8 cellular contexts compared by ENCODE assay signal in the genomic region with DNA sequence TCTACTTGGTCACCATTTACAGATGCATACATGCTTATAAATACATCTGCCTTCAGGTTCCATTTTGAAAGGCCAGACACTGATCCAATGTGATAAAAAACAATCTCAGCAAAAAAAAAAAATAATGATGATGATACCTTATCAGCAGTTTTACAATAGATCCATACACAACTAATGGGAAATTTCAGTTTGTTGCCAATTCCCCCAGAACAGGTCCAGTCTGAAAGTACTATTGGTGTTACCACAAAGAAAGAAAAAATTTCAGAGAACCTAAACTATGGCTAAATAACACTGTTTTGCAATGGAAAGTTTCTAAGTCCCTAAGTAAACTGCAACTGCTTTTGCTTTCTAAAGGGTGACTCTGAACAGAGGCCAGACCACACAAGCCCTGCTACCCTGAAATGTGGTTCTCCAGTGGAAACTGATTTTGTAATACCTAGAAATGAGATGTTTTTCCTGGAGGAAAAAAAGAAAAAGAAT. TPM values are rescaled to one million over a fixed set of nuclear protein-coding genes. Genes with fewer than 3 reads are reported as not detected.
DNase-seq lines count a peak whose midpoint lies in the region; ATAC-seq and TF ChIP-seq lines count a peak whose summit lies in the region.

No MANE protein-coding gene starts in this region.

- peak overlapping the region; percentile 43 for H3K27ac ChIP-seq in osteoblast (ENCODE audit: low read depth, low read length)

- peaks cover 63% of the 10 kb centered on the region for H3K79me2 ChIP-seq in osteoblast (ENCODE audit: insufficient read depth, low read length)

- peaks cover 40% of the 10 kb centered on the region for H3K36me3 Mint-ChIP-seq in activated naive CD4-positive, alpha-beta T cell treated with anti-CD3 and anti-CD28 coated beads for 36 hours (ENCODE audit: low read depth)
- H3K36me3 Mint-ChIP-seq in activated naive CD8-positive, alpha-beta T cell treated with anti-CD3 and anti-CD28 coated beads, Interleukin-2, amount 50 U/mL, for 24 hours (ENCODE audit: low read depth), result peaks cover 50% of the 10 kb centered on the region

- CTCF ChIA-PET in activated naive CD4-positive, alpha-beta T cell treated with anti-CD3 and anti-CD28 coated beads for 36 hours (lab: Charles Lee), result interaction anchor here (0.7 to 4.0 kb wide), 14 partner anchors 9 to 104 kb away, joined by 3 to 25 read pairs (median 5); no protein-coding TSS in a partner anchor

- H3K4me1 ChIP-seq in osteoblast (ENCODE audit: insufficient read depth, low read length) (peaks cover 33% of the 10 kb centered on the region), HAP-1 (peaks cover 8% of the 10 kb centered on the region; the same call in 1 of the 2 replicates)

- H3K27me3 Mint-ChIP-seq in activated naive CD4-positive, alpha-beta T cell treated with anti-CD3 and anti-CD28 coated beads for 36 hours (ENCODE audit: low read depth), result no peaks in the 10 kb centered on the region
- no peaks in the 10 kb centered on the region for H3K27me3 Mint-ChIP-seq in activated naive CD8-positive, alpha-beta T cell treated with anti-CD3 and anti-CD28 coated beads, Interleukin-2, amount 50 U/mL, for 24 hours

- peaks cover 88% of the 10 kb centered on the region for H3K4me1 Mint-ChIP-seq in activated naive CD4-positive, alpha-beta T cell treated with anti-CD3 and anti-CD28 coated beads for 36 hours (ENCODE audit: low read depth)
- peaks cover 92% of the 10 kb centered on the region for H3K4me1 Mint-ChIP-seq in activated naive CD8-positive, alpha-beta T cell treated with anti-CD3 and anti-CD28 coated beads, Interleukin-2, amount 50 U/mL, for 24 hours

- peak; percentile 49 for ATAC-seq in HG03175 (IDR thresholded peaks at IDR 0.05; ENCODE audit: unreplicated experiment)
- peak; percentile 37 for ATAC-seq in activated naive CD8-positive, alpha-beta T cell treated with anti-CD3 and anti-CD28 coated beads, Interleukin-2, amount 50 U/mL, for 24 hours

- intact Hi-C loops in activated naive CD4-positive, alpha-beta T cell treated with anti-CD3 and anti-CD28 coated beads for 36 hours (cut with micrococcal nuclease), result no loop called here

- H3K4me3 ChIP-seq in osteoblast (ENCODE audit: insufficient read depth, low read length), result no peak overlapping the region
- no peak overlapping the region for H3K4me3 ChIP-seq in HAP-1

- H3K36me3 ChIP-seq in osteoblast (ENCODE audit: insufficient read depth, low read length), result peaks cover 21% of the 10 kb centered on the region
- peaks cover 6% of the 10 kb centered on the region; the same call in 1 of the 2 replicates for H3K36me3 ChIP-seq in HAP-1 (replicated peaks)

- peak; percentile 44 for DNase-seq in activated naive CD4-positive, alpha-beta T cell treated with anti-CD3 and anti-CD28 coated beads for 36 hours
- no peak for DNase-seq in activated naive CD4-positive, alpha-beta T cell (lab: John Stamatoyannopoulos, UW)
- no peak for DNase-seq in activated naive CD8-positive, alpha-beta T cell treated with anti-CD3 and anti-CD28 coated beads, Interleukin-2, amount 50 U/mL, for 24 hours
- no peak for DNase-seq in osteoblast (ENCODE audit: insufficient read length, low spot score, missing footprints)
- no peak for DNase-seq in T-helper 9 cell
- DNase-seq in HAP-1 (ENCODE audit: low spot score in 2 of 2), result no peak
- DNase-seq in NCI-H2107 treated with DMSO at 0.1 percent for 48 hours (lab: John Stamatoyannopoulos, UW; ENCODE audit: unreplicated experiment), result no peak

- no peaks in the 10 kb centered on the region for H3K27me3 ChIP-seq in osteoblast (ENCODE audit: insufficient read depth, low read length)
- no peaks in the 10 kb centered on the region for H3K27me3 ChIP-seq in HAP-1 (ENCODE audit: low read depth)

- TF ChIP-seq CTCF in osteoblast (IDR thresholded peaks at IDR 0.05; ENCODE audit: extremely low read depth, low read depth, low read length), result no peak

- H3K9me3 Mint-ChIP-seq in activated naive CD4-positive, alpha-beta T cell treated with anti-CD3 and anti-CD28 coated beads for 36 hours, result no peaks in the 10 kb centered on the region
- no peaks in the 10 kb centered on the region for H3K9me3 Mint-ChIP-seq in activated naive CD8-positive, alpha-beta T cell treated with anti-CD3 and anti-CD28 coated beads, Interleukin-2, amount 50 U/mL, for 24 hours

- no peaks in the 10 kb centered on the region for H3K9me3 ChIP-seq in osteoblast (ENCODE audit: low read depth, low read length)
- no peaks in the 10 kb centered on the region for H3K9me3 ChIP-seq in HAP-1

- in situ Hi-C loops in HAP-1 (cut with MboI; ENCODE audit: low sequenced_read_pairs), result no loop called here

- no peak overlapping the region for H2AFZ ChIP-seq in osteoblast (ENCODE audit: low read length)

- H4K20me1 ChIP-seq in osteoblast (ENCODE audit: insufficient read depth, low read length), result peaks cover 7% of the 10 kb centered on the region

- H3K27ac Mint-ChIP-seq in activated naive CD4-positive, alpha-beta T cell treated with anti-CD3 and anti-CD28 coated beads for 36 hours, result peak overlapping the region; percentile 100
- H3K27ac Mint-ChIP-seq in activated naive CD8-positive, alpha-beta T cell treated with anti-CD3 and anti-CD28 coated beads, Interleukin-2, amount 50 U/mL, for 24 hours, result peak overlapping the region; percentile 97

- peak overlapping the region; percentile 53 for H3K4me3 Mint-ChIP-seq in activated naive CD4-positive, alpha-beta T cell treated with anti-CD3 and anti-CD28 coated beads for 36 hours
- peak overlapping the region; percentile 75 for H3K4me3 Mint-ChIP-seq in activated naive CD8-positive, alpha-beta T cell treated with anti-CD3 and anti-CD28 coated beads, Interleukin-2, amount 50 U/mL, for 24 hours

- peak overlapping the region; percentile 4 for H3K4me2 ChIP-seq in osteoblast (ENCODE audit: insufficient read depth, low read length)

RNA-seq across cellular contexts. Expression of a gene that starts 54.1 kb away (rescaled TPM):
- 10 to 100 TPM; 62.4 to 65.7 TPM for total RNA-seq in activated naive CD4-positive, alpha-beta T cell treated with anti-CD3 and anti-CD28 coated beads for 36 hours
- total RNA-seq in osteoblast, result 47.7 and 48.1 TPM in 2 replicates
